ENCODE assay signal across 6 cellular contexts in the genomic region with DNA sequence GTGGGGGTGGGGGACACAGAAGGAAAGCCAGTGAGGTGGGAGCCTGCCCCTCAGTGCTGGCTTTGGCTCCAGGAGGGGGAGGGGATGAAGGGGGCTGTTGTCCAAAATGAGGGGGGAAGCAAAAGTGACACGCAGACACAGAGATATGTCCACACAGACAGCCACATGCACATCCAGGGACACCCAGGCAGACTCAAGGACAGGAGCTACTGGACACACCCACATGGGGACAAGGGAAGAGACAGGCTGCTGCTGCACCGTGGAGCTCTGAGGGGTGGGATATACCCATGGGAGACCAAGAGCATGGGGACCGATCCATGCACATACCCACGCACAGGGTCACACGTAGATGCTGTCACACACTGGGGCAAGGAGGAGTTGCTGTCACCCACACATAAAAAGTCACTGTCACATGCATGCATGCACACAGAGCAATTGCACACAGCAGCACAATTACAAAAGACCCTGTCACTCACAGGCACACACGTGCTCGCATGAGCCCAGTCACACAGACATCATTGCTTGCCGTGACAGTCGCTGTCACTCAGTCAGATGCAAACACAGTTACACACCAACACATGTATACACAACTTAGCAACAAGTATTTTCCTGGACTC. TPM values are rescaled to one million over a fixed set of nuclear protein-coding genes. Genes with fewer than 3 reads are reported as not detected.
DNase-seq lines count a peak whose midpoint lies in the region; ATAC-seq, FAIRE-seq and TF ChIP-seq lines count a peak whose summit lies in the region.

No MANE protein-coding gene starts in this region.

- POLR2A ChIA-PET in activated CD4-positive, alpha-beta memory T cell treated with anti-CD3 and anti-CD28 coated beads for 36 hours (lab: Charles Lee), result interaction anchor here (1.2 kb wide), 1 partner anchor 10 kb away, joined by 5 read pairs; a partner anchor contains a TSS

- no peak for TF ChIP-seq CTCF in kidney (IDR thresholded peaks at IDR 0.05; ENCODE audit: borderline replicate concordance, extremely low read depth, insufficient read depth)

- H3K36me3 Mint-ChIP-seq in activated CD4-positive, alpha-beta memory T cell treated with anti-CD3 and anti-CD28 coated beads for 36 hours, result no peaks in the 10 kb centered on the region

- no peaks in the 10 kb centered on the region for H3K9me3 Mint-ChIP-seq in activated CD4-positive, alpha-beta memory T cell treated with anti-CD3 and anti-CD28 coated beads for 36 hours

- WGBS in aorta, 2 donors, result 1 to 3% methylated on average over 9 of the region's 9 CpGs

- intact Hi-C loops in activated CD4-positive, alpha-beta memory T cell treated with anti-CD3 and anti-CD28 coated beads for 36 hours (cut with micrococcal nuclease), result loop anchor here (1.0 kb wide), 1 partner anchor 49 kb away; no protein-coding TSS in a partner anchor
- intact Hi-C loops in kidney (cut with DNase I), result no loop called here
- intact Hi-C loops in aorta (cut with DNase I), result loop anchor here (1.0 to 2.0 kb wide), 2 partner anchors 12 to 23 kb away; no protein-coding TSS in a partner anchor

- no peaks in the 10 kb centered on the region for H3K27me3 ChIP-seq in aorta (ENCODE audit: control insufficient read depth in 1 of 2, insufficient read depth in 2 of 2, low read length in 1 of 2)

- peak overlapping the region; percentile 63 to 74 for H3K9ac ChIP-seq in kidney (ENCODE audit: low read length in 2 of 2)

- H3K36me3 ChIP-seq in kidney (ENCODE audit: control insufficient read depth in 1 of 2, insufficient read depth in 2 of 2, low read length in 2 of 2) (no peaks in the 10 kb centered on the region), aorta (ENCODE audit: control insufficient read depth in 1 of 2, insufficient read depth in 2 of 2, low read length in 1 of 2) (no peaks in the 10 kb centered on the region)

- no peaks in the 10 kb centered on the region for H3K9me3 ChIP-seq in kidney (ENCODE audit: control insufficient read depth in 1 of 2, low read length in 2 of 2)
- H3K9me3 ChIP-seq in aorta (ENCODE audit: control insufficient read depth, low read length), result no peaks in the 10 kb centered on the region

- H3K4me3 Mint-ChIP-seq in activated CD4-positive, alpha-beta memory T cell treated with anti-CD3 and anti-CD28 coated beads for 36 hours, result peak overlapping the region; percentile 80

- peak overlapping the region; percentile 79 to 90 for H3K4me3 ChIP-seq in kidney (ENCODE audit: low read length in 2 of 2)
- H3K4me3 ChIP-seq in aorta (ENCODE audit: low read length in 2 of 2), result peak overlapping the region; percentile 89 to 98

- H3K27ac ChIP-seq in kidney (ENCODE audit: low read depth in 2 of 2, low read length in 2 of 2), result peak overlapping the region; percentile 88 to 92
- H3K27ac ChIP-seq in aorta (ENCODE audit: low read depth in 1 of 2, low read length in 2 of 2), result peak overlapping the region in 1 of 2 donors; percentile 57

- FAIRE-seq in kidney (lab: Jason Lieb, UNC), result no peak

- H3K4me1 Mint-ChIP-seq in activated CD4-positive, alpha-beta memory T cell treated with anti-CD3 and anti-CD28 coated beads for 36 hours (ENCODE audit: low read depth), result peaks cover 52% of the 10 kb centered on the region

- peak in 8 of 14 donors; percentile 17 to 69 (median 46) for DNase-seq in C1 segment of cervical spinal cord (lab: John Stamatoyannopoulos, UW)
- peak; percentile 30 for DNase-seq in activated CD4-positive, alpha-beta memory T cell treated with anti-CD3 and anti-CD28 coated beads for 36 hours
- no peak for DNase-seq in kidney
- peak in 1 of 2 donors; percentile 67 for DNase-seq in aorta
- DNase-seq in activated effector memory CD4-positive, alpha-beta T cell treated with Interleukin-2 at 50 U/mL for 16 hours, result no peak

- H3K27me3 Mint-ChIP-seq in activated CD4-positive, alpha-beta memory T cell treated with anti-CD3 and anti-CD28 coated beads for 36 hours, result peaks cover 3% of the 10 kb centered on the region

- H3K27ac Mint-ChIP-seq in activated CD4-positive, alpha-beta memory T cell treated with anti-CD3 and anti-CD28 coated beads for 36 hours, result peak overlapping the region; percentile 44

- no peak for ATAC-seq in aorta (ENCODE audit: low FRiP score)
- no peak for ATAC-seq in HG03571 (IDR thresholded peaks at IDR 0.05; ENCODE audit: unreplicated experiment)

- CTCF ChIA-PET in activated CD4-positive, alpha-beta memory T cell treated with anti-CD3 and anti-CD28 coated beads for 36 hours (lab: Charles Lee), result interaction anchor here (0.8 to 6.2 kb wide), 6 partner anchors 11 to 49 kb away, joined by 3 to 156 read pairs (median 9); no protein-coding TSS in a partner anchor

- H3K4me1 ChIP-seq in kidney (ENCODE audit: control insufficient read depth in 1 of 2, insufficient read depth in 1 of 2, low read depth in 1 of 2, low read length in 2 of 2) (peaks cover 37% of the 10 kb centered on the region in 2 donors), aorta (ENCODE audit: control insufficient read depth in 1 of 2, insufficient read depth in 2 of 2, low read length in 2 of 2) (peaks cover 0 to 1% of the 10 kb centered on the region in 2 donors)

RNA-seq across cellular contexts. Expression of a gene that starts 1.3 kb away (rescaled TPM):
- total RNA-seq in activated CD4-positive, alpha-beta memory T cell treated with anti-CD3 and anti-CD28 coated beads for 36 hours, result 10 to 100 TPM; 12.5 to 13.4 TPM
- total RNA-seq in kidney (63.9 TPM), aorta (10 to 100 TPM; 53.7 to 62.3 TPM)
- polyA plus RNA-seq in kidney (ENCODE audit: insufficient read depth, low read depth, low replicate concordance) (40.8 TPM), aorta (10 to 100 TPM; 38.9 to 52.1 TPM)

RNA-seq across cellular contexts. Expression of a gene that starts 9.8 kb away (rescaled TPM):
- total RNA-seq in activated CD4-positive, alpha-beta memory T cell treated with anti-CD3 and anti-CD28 coated beads for 36 hours, result 10 to 100 TPM; 89.2 to 99.9 TPM
- 66.3 TPM for total RNA-seq in kidney
- 53.7 TPM for polyA plus RNA-seq in kidney (ENCODE audit: insufficient read depth, low read depth, low replicate concordance)
- 10 to 100 TPM; 60.8 to 70.9 TPM for total RNA-seq in aorta
- 10 to 100 TPM; 20.7 to 66.5 TPM for polyA plus RNA-seq in aorta

RNA-seq across cellular contexts. Expression of a gene that starts 36.4 kb away (rescaled TPM):
- total RNA-seq in activated CD4-positive, alpha-beta memory T cell treated with anti-CD3 and anti-CD28 coated beads for 36 hours, result 1 to 10 TPM; 6.7 to 7.3 TPM
- total RNA-seq in kidney (30.8 TPM), aorta (10 to 100 TPM; 18.4 to 53.6 TPM)
- polyA plus RNA-seq in kidney (ENCODE audit: insufficient read depth, low read depth, low replicate concordance) (7.1 TPM), aorta (10 to 100 TPM in 1 of 2 donors, 1 to 10 TPM in 1; 8.6 to 28.5 TPM)

RNA-seq across cellular contexts. Expression of a gene that starts 48.8 kb away (rescaled TPM):
- not detected for total RNA-seq in activated CD4-positive, alpha-beta memory T cell treated with anti-CD3 and anti-CD28 coated beads for 36 hours
- total RNA-seq in kidney (not detected), aorta (1 to 10 TPM in 1 of 2 donors, under 1 TPM in 1; 0.39 to 5.4 TPM)
- polyA plus RNA-seq in kidney (ENCODE audit: insufficient read depth, low read depth, low replicate concordance) (not detected), aorta (1 to 10 TPM in 1 of 2 donors, not detected in 1; 2.7 TPM)

RNA-seq across cellular contexts. Expression of a gene that starts 57.7 kb away (rescaled TPM):
- total RNA-seq in activated CD4-positive, alpha-beta memory T cell treated with anti-CD3 and anti-CD28 coated beads for 36 hours, result 10 to 100 TPM; 77.9 to 80.6 TPM
- 75.4 TPM for total RNA-seq in kidney
- 34.9 TPM for polyA plus RNA-seq in kidney (ENCODE audit: insufficient read depth, low read depth, low replicate concordance)
- 100 to 1,000 TPM in 1 of 2 donors, 10 to 100 TPM in 1; 81.0 to 100 TPM for total RNA-seq in aorta
- polyA plus RNA-seq in aorta, result 100 to 1,000 TPM in 1 of 2 donors, 10 to 100 TPM in 1; 21.2 to 171 TPM

Comparison
In these comparisons a context has a peak if more than half of its experiments do, and no peak if none do; other contexts are left out.
1. DNase-seq: peak in C1 segment of cervical spinal cord (8 of 14) and activated CD4-positive, alpha-beta memory T cell treated with anti-CD3 and anti-CD28 coated beads for 36 hours (single experiment); none in kidney (single experiment) and activated effector memory CD4-positive, alpha-beta T cell treated with Interleukin-2 at 50 U/mL for 16 hours (single experiment).